Comparison of ENCODE assay signal across 8 cellular contexts in the genomic region with DNA sequence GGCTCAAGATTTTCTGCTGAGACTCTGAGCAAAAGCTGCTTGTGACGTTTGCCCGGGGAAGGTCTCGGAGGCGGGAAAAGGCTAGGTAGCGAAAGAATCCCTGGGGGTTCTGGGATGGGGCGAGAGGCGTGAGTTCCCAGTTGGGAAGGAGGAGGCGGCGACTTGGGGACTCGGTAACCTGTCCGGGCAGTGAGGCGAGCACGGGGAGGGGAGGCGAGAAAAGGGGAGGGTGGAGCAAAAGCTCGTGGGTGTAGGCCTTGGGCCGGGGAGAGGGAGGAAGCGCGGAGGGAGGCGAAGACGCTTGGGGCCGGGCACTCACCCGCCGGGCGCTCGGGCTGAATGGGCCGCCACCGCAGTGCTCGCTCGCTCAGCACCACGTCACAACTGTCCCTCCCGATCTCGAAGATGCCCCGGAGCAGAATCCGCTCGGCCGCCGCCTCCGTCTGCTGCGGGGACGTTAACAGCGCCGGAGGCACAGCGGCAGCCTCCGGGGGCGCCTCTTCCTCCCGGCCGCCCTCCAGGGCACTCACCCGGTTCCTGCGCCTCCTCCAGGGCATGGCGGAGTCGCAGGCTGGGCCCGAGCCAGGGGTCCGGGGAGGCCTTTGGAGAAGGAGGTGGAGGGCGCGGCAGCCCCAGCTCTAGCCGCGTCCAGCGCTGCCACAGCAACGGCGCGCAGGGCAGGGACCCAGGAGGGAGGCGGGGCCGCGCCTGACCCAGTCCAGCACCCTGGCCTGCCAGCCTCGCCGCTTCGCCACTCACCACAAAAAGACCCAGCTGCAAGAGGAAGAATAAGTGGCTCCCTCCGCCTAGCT. TPM values are rescaled to one million over a fixed set of nuclear protein-coding genes. Genes with fewer than 3 reads are reported as not detected.
DNase-seq lines count a peak whose midpoint lies in the region; ATAC-seq and TF ChIP-seq lines count a peak whose summit lies in the region.

A gene with protein sequence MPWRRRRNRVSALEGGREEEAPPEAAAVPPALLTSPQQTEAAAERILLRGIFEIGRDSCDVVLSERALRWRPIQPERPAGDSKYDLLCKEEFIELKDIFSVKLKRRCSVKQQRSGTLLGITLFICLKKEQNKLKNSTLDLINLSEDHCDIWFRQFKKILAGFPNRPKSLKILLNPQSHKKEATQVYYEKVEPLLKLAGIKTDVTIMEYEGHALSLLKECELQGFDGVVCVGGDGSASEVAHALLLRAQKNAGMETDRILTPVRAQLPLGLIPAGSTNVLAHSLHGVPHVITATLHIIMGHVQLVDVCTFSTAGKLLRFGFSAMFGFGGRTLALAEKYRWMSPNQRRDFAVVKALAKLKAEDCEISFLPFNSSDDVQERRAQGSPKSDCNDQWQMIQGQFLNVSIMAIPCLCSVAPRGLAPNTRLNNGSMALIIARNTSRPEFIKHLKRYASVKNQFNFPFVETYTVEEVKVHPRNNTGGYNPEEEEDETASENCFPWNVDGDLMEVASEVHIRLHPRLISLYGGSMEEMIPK (minus strand): TSS at position 656 of the 812 bp plus-strand sequence. CDS start 99 bp downstream, at position 557.

- no peak within 1 kb of the TSS for H3K27ac Mint-ChIP-seq in T-helper 2 cell treated with Interferon-gamma antibody and Interleukin-4, amounts not matched to agents 5 μg/mL and 100 μg/mL, for 36 hours

- DNase-seq in T-helper 2 cell treated with Interferon-gamma antibody and Interleukin-4, amounts not matched to agents 5 μg/mL and 100 μg/mL, for 36 hours (ENCODE audit: low spot score): peak; percentile 21
- DNase-seq in epithelial cell of proximal tubule (ENCODE audit: low read depth) (no peak), NCI-H2081 (lab: John Stamatoyannopoulos, UW) (no peak), NCI-H1417 treated with DMSO at 0.1 percent for 48 hours (lab: John Stamatoyannopoulos, UW) (no peak)

- peaks cover 77% of the 10 kb centered on the region for H3K27me3 Mint-ChIP-seq in T-helper 2 cell treated with Interferon-gamma antibody and Interleukin-4, amounts not matched to agents 5 μg/mL and 100 μg/mL, for 36 hours (ENCODE audit: low read depth)

- H3K27ac ChIP-seq in muscle layer of duodenum (ENCODE audit: low read length): no peak within 1 kb of the TSS

- H3K36me3 Mint-ChIP-seq in T-helper 2 cell treated with Interferon-gamma antibody and Interleukin-4, amounts not matched to agents 5 μg/mL and 100 μg/mL, for 36 hours (ENCODE audit: low read depth): no peaks in the 10 kb centered on the region

- peak; percentile 8 for TF ChIP-seq CTCF in epithelial cell of proximal tubule (conservative IDR thresholded peaks at IDR 0.05; ENCODE audit: low read depth, low read length)

- H3K9me3 ChIP-seq in muscle layer of duodenum (ENCODE audit: control insufficient read depth in 1 of 2, low read length in 2 of 2): no peaks in the 10 kb centered on the region

- peak; percentile 80 for ATAC-seq in GM21367 (IDR thresholded peaks at IDR 0.05; ENCODE audit: unreplicated experiment)
- ATAC-seq in HG03521 (IDR thresholded peaks at IDR 0.05; ENCODE audit: unreplicated experiment): peak; percentile 72

- peaks cover 10% of the 10 kb centered on the region for H3K4me1 Mint-ChIP-seq in T-helper 2 cell treated with Interferon-gamma antibody and Interleukin-4, amounts not matched to agents 5 μg/mL and 100 μg/mL, for 36 hours (ENCODE audit: low read depth)

- peak within 1 kb of the TSS; percentile 85 for H3K4me3 Mint-ChIP-seq in T-helper 2 cell treated with Interferon-gamma antibody and Interleukin-4, amounts not matched to agents 5 μg/mL and 100 μg/mL, for 36 hours

- no peaks in the 10 kb centered on the region for H3K27me3 ChIP-seq in muscle layer of duodenum (ENCODE audit: low read depth, low read length)

- no peaks in the 10 kb centered on the region for H3K36me3 ChIP-seq in muscle layer of duodenum (ENCODE audit: control insufficient read depth in 1 of 2, insufficient read depth in 2 of 2, low read length in 2 of 2)

- H3K4me3 ChIP-seq in GM08714 (ENCODE audit: low read length) (peak within 1 kb of the TSS; percentile 60; the same call in 1 of the 2 replicates), epithelial cell of proximal tubule (ENCODE audit: low read depth, low read length) (peak within 1 kb of the TSS; percentile 72), muscle layer of duodenum (ENCODE audit: low read depth in 1 of 2, low read length in 2 of 2) (peak within 1 kb of the TSS; percentile 53 to 82)

- no peaks in the 10 kb centered on the region for H3K9me3 Mint-ChIP-seq in T-helper 2 cell treated with Interferon-gamma antibody and Interleukin-4, amounts not matched to agents 5 μg/mL and 100 μg/mL, for 36 hours

- peaks cover 0 to 5% of the 10 kb centered on the region in 2 donors for H3K4me1 ChIP-seq in muscle layer of duodenum (ENCODE audit: control insufficient read depth in 1 of 2, insufficient read depth in 2 of 2, low read length in 2 of 2)

RNA-seq across cellular contexts. Expression of the gene that starts here (rescaled TPM):
- total RNA-seq in epithelial cell of proximal tubule: 0.14 and 0.40 TPM in 2 replicates
